Comparison of ENCODE assay signal across 13 cellular contexts in genomic region chr7:70372768-70373241, GRCh38.
A peak's percentile ranks its signal among the peaks of the same experiment; 100 is the strongest.
DNase-seq lines count a peak whose midpoint lies in the region; TF ChIP-seq lines count a peak whose summit lies in the region.
"Had no signal": no experiment of that assay in that cellular context is flagged by ENCODE, and none has a peak within 500 bp of the region (broad histone marks: within the 10 kb centered on the region; RNA-seq: fewer than 3 reads in every experiment).

No MANE protein-coding gene starts in this region.

- H3K27ac Mint-ChIP-seq in activated T-helper 2 cell treated with anti-CD3 and anti-CD28 coated beads, Interferon-gamma antibody, Interleukin-2, Interleukin-4, amounts not matched to agents 10 μg/mL and 5 μg/mL and 100 μg/mL, durations not matched to agents 14 hours and 24 hours and 36 hours = no peak overlapping the region
- H3K27ac Mint-ChIP-seq: B cell; CD8-positive, alpha-beta T cell; T-cell had no signal

- H3K4me3 Mint-ChIP-seq in activated T-helper 2 cell treated with anti-CD3 and anti-CD28 coated beads, Interferon-gamma antibody, Interleukin-2, Interleukin-4, amounts not matched to agents 10 μg/mL and 5 μg/mL and 100 μg/mL, durations not matched to agents 14 hours and 24 hours and 36 hours (ENCODE audit: low read depth) = no peak overlapping the region
- H3K4me3 Mint-ChIP-seq: B cell; CD8-positive, alpha-beta T cell; T-cell had no signal

- intact Hi-C loops in activated T-helper 2 cell treated with anti-CD3 and anti-CD28 coated beads, Interferon-gamma antibody, Interleukin-2, Interleukin-4, amounts not matched to agents 10 μg/mL and 5 μg/mL and 100 μg/mL, durations not matched to agents 14 hours and 24 hours and 36 hours (cut with micrococcal nuclease) = no loop called here

- H3K27me3 Mint-ChIP-seq in activated T-helper 2 cell treated with anti-CD3 and anti-CD28 coated beads, Interferon-gamma antibody, Interleukin-2, Interleukin-4, amounts not matched to agents 10 μg/mL and 5 μg/mL and 100 μg/mL, durations not matched to agents 14 hours and 24 hours and 36 hours (ENCODE audit: low read depth) = no peaks in the 10 kb centered on the region
- H3K27me3 Mint-ChIP-seq: B cell, T-cell had no signal

- H3K9me3 Mint-ChIP-seq in activated T-helper 2 cell treated with anti-CD3 and anti-CD28 coated beads, Interferon-gamma antibody, Interleukin-2, Interleukin-4, amounts not matched to agents 10 μg/mL and 5 μg/mL and 100 μg/mL, durations not matched to agents 14 hours and 24 hours and 36 hours = no peaks in the 10 kb centered on the region
- H3K9me3 Mint-ChIP-seq: CD8-positive, alpha-beta T cell; T-cell had no signal

- DNase-seq in DMS 273 (lab: John Stamatoyannopoulos, UW; ENCODE audit: unreplicated experiment) = peak; percentile 88
- DNase-seq in NCI-H1436 (lab: John Stamatoyannopoulos, UW) = peak; percentile 19
- DNase-seq in SK-N-DZ (ENCODE audit: low spot score) = peak; percentile 88
- peak; percentile 50 for DNase-seq in retina
- no peak for DNase-seq in NCI-H1105 (lab: John Stamatoyannopoulos, UW)
- DNase-seq in GM13976 (ENCODE audit: low spot score) = no peak
- DNase-seq in activated T-helper 2 cell treated with anti-CD3 and anti-CD28 coated beads, Interferon-gamma antibody, Interleukin-2, Interleukin-4, amounts not matched to agents 10 μg/mL and 5 μg/mL and 100 μg/mL, durations not matched to agents 14 hours and 24 hours and 36 hours (ENCODE audit: low spot score) = no peak
- DNase-seq: CD8-positive, alpha-beta T cell; GM23248; NCI-H1048; NCI-H774; T-cell had no signal

- no peak for TF ChIP-seq CTCF in GM13976 (IDR thresholded peaks at IDR 0.05; ENCODE audit: borderline replicate concordance, control extremely low read depth, extremely low read depth, insufficient read depth, missing control alignments)

- in situ Hi-C loops in GM13976 (cut with MboI; ENCODE audit: low sequenced_read_pairs, unreplicated experiment) = no loop called here

- H3K4me1 Mint-ChIP-seq in activated T-helper 2 cell treated with anti-CD3 and anti-CD28 coated beads, Interferon-gamma antibody, Interleukin-2, Interleukin-4, amounts not matched to agents 10 μg/mL and 5 μg/mL and 100 μg/mL, durations not matched to agents 14 hours and 24 hours and 36 hours (ENCODE audit: low read depth) = no peaks in the 10 kb centered on the region
- H3K4me1 Mint-ChIP-seq: B cell, T-cell had no signal

- no peaks in the 10 kb centered on the region for H3K36me3 Mint-ChIP-seq in activated T-helper 2 cell treated with anti-CD3 and anti-CD28 coated beads, Interferon-gamma antibody, Interleukin-2, Interleukin-4, amounts not matched to agents 10 μg/mL and 5 μg/mL and 100 μg/mL, durations not matched to agents 14 hours and 24 hours and 36 hours (ENCODE audit: low read depth)
- H3K36me3 Mint-ChIP-seq: CD8-positive, alpha-beta T cell; T-cell had no signal

Comparison
In these comparisons a context has a peak if more than half of its experiments do, and no peak if none do; other contexts are left out.
1. DNase-seq: peak in DMS 273 (single experiment), NCI-H1436 (single experiment), SK-N-DZ (single experiment) and retina (single experiment); none in NCI-H1105 (single experiment), GM13976 (single experiment) and activated T-helper 2 cell treated with anti-CD3 and anti-CD28 coated beads, Interferon-gamma antibody, Interleukin-2, Interleukin-4, amounts not matched to agents 10 μg/mL and 5 μg/mL and 100 μg/mL, durations not matched to agents 14 hours and 24 hours and 36 hours (single experiment).